In the genomic region with DNA sequence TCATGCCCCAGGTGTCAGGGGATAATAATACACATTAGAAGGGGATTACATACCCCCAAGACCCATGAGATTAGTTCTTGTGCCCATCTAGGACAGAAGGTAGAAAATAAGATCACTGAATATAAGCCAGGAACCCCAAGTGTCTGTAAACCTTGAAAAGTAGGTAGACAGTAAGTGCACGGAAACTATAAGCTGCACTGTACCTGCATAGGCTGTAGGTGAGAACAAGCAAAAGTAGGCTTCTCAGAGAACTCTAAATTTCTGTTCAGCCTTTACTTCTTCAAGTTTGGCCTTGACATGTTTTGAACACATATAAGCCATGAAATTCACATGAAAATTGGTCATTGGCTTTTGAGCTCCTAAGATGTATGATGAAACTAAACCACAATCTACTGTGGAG, we compare ENCODE assay signal across 28 cellular contexts.
"Had no signal": no experiment of that assay in that cellular context is flagged by ENCODE, and none has a peak within 500 bp of the region (broad histone marks: within the 10 kb centered on the region; RNA-seq: fewer than 3 reads in every experiment).

No MANE protein-coding gene starts in this region.

- H3K27me3 ChIP-seq: adrenal gland, brain microvascular endothelial cell, MG63, SJCRH30 had no signal

- ATAC-seq: activated CD4-positive, alpha-beta T cell treated with anti-CD3 and anti-CD28 coated beads for 36 hours; activated CD4-positive, CD25-positive, alpha-beta regulatory T cell treated with anti-CD3 and anti-CD28 coated beads, Interleukin-2, amount 50 U/mL, for 24 hours; activated CD8-positive, alpha-beta T cell treated with anti-CD3 and anti-CD28 coated beads, Interleukin-2, amount 10 ng/mL, durations not matched to agents 7 days and 5 days; activated naive CD4-positive, alpha-beta T cell treated with anti-CD3 and anti-CD28 coated beads, Interleukin-2, amount 50 U/mL, for 72 hours; activated T-cell treated with anti-CD3 and anti-CD28 coated beads, Interleukin-2, amount 50 U/mL, for 4 hours; WTC11 had no signal

- DNase-seq: activated CD4-positive, alpha-beta T cell treated with anti-CD3 and anti-CD28 coated beads for 36 hours; activated CD4-positive, alpha-beta T cell treated with anti-CD3 and anti-CD28 coated beads, Interleukin-2, amount 10 ng/mL, durations not matched to agents 7 days and 5 days; activated CD4-positive, alpha-beta T cell treated with anti-CD3 and anti-CD28 coated beads, Interleukin-2, amount 50 U/mL, for 48 hours; activated CD8-positive, alpha-beta T cell treated with anti-CD3 and anti-CD28 coated beads, Interleukin-2, amount 10 ng/mL, durations not matched to agents 7 days and 5 days; activated gamma-delta T cell treated with Interleukin-2 at 50 U/mL for 16 hours; activated naive CD4-positive, alpha-beta T cell treated with anti-CD3 and anti-CD28 coated beads for 36 hours; activated T-cell treated with anti-CD3 and anti-CD28 coated beads, Interleukin-2, amount 50 U/mL, for 4 hours; adrenal gland; anterior cingulate cortex; brain microvascular endothelial cell; Kasumi-1; KBM-7; MG63; MV-4-11; NCI-H1092; NCI-H1436 treated with DMSO at 0.1 percent for 48 hours; NCI-H1694 treated with DMSO at 0.1 percent for 48 hours; NCI-H2029; NCI-H345; NCI-H526 treated with DMSO at 0.1 percent for 48 hours; NCI-H774; SHP77; T1000 had no signal

- H3K4me1 ChIP-seq: adrenal gland had no signal

- H3K27ac ChIP-seq: adrenal gland, brain microvascular endothelial cell, SJCRH30, SK-N-MC had no signal

- H3K9me3 ChIP-seq: adrenal gland, MG63, SJCRH30 had no signal

- H3K36me3 ChIP-seq: adrenal gland, brain microvascular endothelial cell, MG63, SJCRH30 had no signal

- H3K4me3 ChIP-seq: adrenal gland, MG63, SJCRH30, SK-N-MC had no signal
